ENCODE assay signal across 9 cellular contexts in the genomic region with DNA sequence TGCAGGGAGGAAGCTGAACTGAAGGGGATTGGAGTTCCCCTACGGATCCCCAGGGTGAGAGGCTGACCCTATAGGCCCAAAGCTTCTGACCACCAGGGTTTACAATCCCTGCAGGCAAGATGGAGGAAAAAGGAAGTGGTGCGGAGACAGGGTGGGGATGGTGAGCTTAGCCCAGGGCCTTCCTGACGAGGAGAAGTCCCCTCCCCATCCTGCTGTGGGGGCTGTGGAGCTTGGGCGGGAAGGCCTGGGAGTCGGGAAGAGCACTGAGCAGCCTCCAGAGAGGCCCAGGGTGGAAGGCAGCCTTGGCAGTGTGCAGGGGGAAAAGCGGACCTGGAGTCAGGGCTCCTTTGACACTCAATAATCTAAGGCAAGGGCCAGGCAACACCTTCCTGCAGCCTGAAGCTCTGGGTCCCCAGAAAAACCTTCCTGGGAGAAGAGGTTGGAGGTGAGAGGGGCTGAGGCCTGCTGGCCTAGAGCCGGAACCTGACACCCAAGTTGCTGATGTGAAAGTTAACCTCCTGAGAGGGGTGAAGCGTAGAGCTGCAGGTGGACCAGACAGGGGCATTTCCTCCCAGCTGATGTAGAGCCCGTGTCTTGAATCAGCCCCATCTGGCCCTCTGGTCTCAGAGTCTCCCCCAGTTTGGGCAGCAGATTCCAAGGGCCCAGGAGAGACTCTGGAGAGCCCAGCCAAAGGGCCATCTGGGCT. TPM values are rescaled to one million over a fixed set of nuclear protein-coding genes. Genes with fewer than 3 reads are reported as not detected.
DNase-seq lines count a peak whose midpoint lies in the region; ATAC-seq, FAIRE-seq and TF ChIP-seq lines count a peak whose summit lies in the region.
"Had no signal": no experiment of that assay in that cellular context is flagged by ENCODE, and none has a peak within 500 bp of the region (broad histone marks: within the 10 kb centered on the region; RNA-seq: fewer than 3 reads in every experiment).

No MANE protein-coding gene starts in this region.

- peaks cover 11% of the 10 kb centered on the region for H3K36me3 Mint-ChIP-seq in GM23338 (ENCODE audit: low read depth)

- TF ChIP-seq CTCF in GM23338 (conservative IDR thresholded peaks at IDR 0.05; ENCODE audit: low read depth in 2 of 2) (no peak), K562 (IDR thresholded peaks at IDR 0.05 in 2 of 3, conservative IDR thresholded peaks at IDR 0.05 in 1 of 3; ENCODE audit: insufficient read depth in 2 of 3, low read depth in 1 of 3, low read length in 3 of 3) (no peak), right lobe of liver (IDR thresholded peaks at IDR 0.05) (no peak), tibial artery (IDR thresholded peaks at IDR 0.05) (no peak)

- peak; percentile 57 for DNase-seq in GM23338 (ENCODE audit: low spot score)
- no peak for DNase-seq in MG63
- peak in 3 of 4 experiments; percentile 53 to 63 (median 58) for DNase-seq in K562 (ENCODE audit: extremely low read depth in 1 of 4, low spot score in 3 of 4)
- peak in 1 of 3 donors; percentile 55 for DNase-seq in right lobe of liver
- no peak for DNase-seq in tibial artery
- DNase-seq in LoVo (ENCODE audit: low spot score) = no peak
- DNase-seq in NCI-H146 (lab: John Stamatoyannopoulos, UW) = no peak

- H3K4me1 ChIP-seq in GM23338 (ENCODE audit: insufficient read depth) (peaks cover 87% of the 10 kb centered on the region), K562 (replicated peaks in 1 of 2; ENCODE audit: control insufficient read depth in 2 of 2, insufficient read depth in 2 of 2, low read length in 2 of 2) (peaks cover 65 to 74% of the 10 kb centered on the region in 2 experiments), right lobe of liver (peaks cover 0 to 21% (median 0%) of the 10 kb centered on the region in 4 donors), tibial artery (peaks cover 0 to 100% (median 96%) of the 10 kb centered on the region in 4 donors)

- intact Hi-C loops in K562 (cut with micrococcal nuclease) = no loop called here
- intact Hi-C loops in right lobe of liver (cut with DNase I) = no loop called here
- intact Hi-C loops in tibial artery (cut with DNase I; ENCODE audit: low total_unique reads) = no loop called here

- no peaks in the 10 kb centered on the region for H3K27me3 ChIP-seq in GM23338 (ENCODE audit: insufficient read depth)
- no peaks in the 10 kb centered on the region for H3K27me3 ChIP-seq in MG63
- no peaks in the 10 kb centered on the region for H3K27me3 ChIP-seq in K562 (ENCODE audit: control insufficient read depth in 2 of 2, insufficient read depth in 2 of 2, low read length in 2 of 2)
- H3K27me3 ChIP-seq in right lobe of liver = no peaks in the 10 kb centered on the region
- no peaks in the 10 kb centered on the region for H3K27me3 ChIP-seq in tibial artery

- TF ChIP-seq EP300 in K562 (IDR thresholded peaks at IDR 0.05; ENCODE audit: low read length) = no peak

- H3K9me2 ChIP-seq in GM23338 (ENCODE audit: insufficient read depth) = no peaks in the 10 kb centered on the region

- peak overlapping the region; percentile 70 for H3K4me3 Mint-ChIP-seq in GM23338

- in situ Hi-C loops in K562 (cut with MboI) = no loop called here

- H3K79me2 ChIP-seq in GM23338 (replicated peaks; ENCODE audit: insufficient read depth) (peaks cover 88% of the 10 kb centered on the region), K562 (ENCODE audit: control insufficient read depth, insufficient read depth, low read length) (peaks cover 100% of the 10 kb centered on the region)

- CTCF ChIA-PET in K562 (lab: Yijun Ruan, JAX; ENCODE audit: low intra/inter-chr PET ratio) = no interaction called here

- no peaks in the 10 kb centered on the region; the same call in 1 of the 2 replicates for H3K36me3 ChIP-seq in GM23338 (ENCODE audit: insufficient read depth)
- H3K36me3 ChIP-seq in MG63 = peaks cover 48% of the 10 kb centered on the region
- H3K36me3 ChIP-seq in K562 (ENCODE audit: control insufficient read depth, insufficient read depth, low read length) = peaks cover 63% of the 10 kb centered on the region
- H3K36me3 ChIP-seq in right lobe of liver = no peaks in the 10 kb centered on the region
- H3K36me3 ChIP-seq in tibial artery = no peaks in the 10 kb centered on the region

- BruUV-seq in K562 (replicated peaks; lab: Mats Ljungman, UMichigan) = no TSS peak

- H3K9me3 Mint-ChIP-seq in GM23338 = no peaks in the 10 kb centered on the region

- H3F3A ChIP-seq in GM23338 (replicated peaks; ENCODE audit: low read depth) = peaks cover 25% of the 10 kb centered on the region

- peaks cover 35% of the 10 kb centered on the region for H4K20me1 ChIP-seq in GM23338 (replicated peaks; ENCODE audit: insufficient read depth)
- peaks cover 3% of the 10 kb centered on the region; the same call in 1 of the 2 replicates for H4K20me1 ChIP-seq in K562 (replicated peaks; ENCODE audit: control insufficient read depth, insufficient read depth, low read length)

- peak overlapping the region; percentile 94 for H3K27ac Mint-ChIP-seq in GM23338

- peak overlapping the region; percentile 62 for H3K4me3 ChIP-seq in GM23338
- peak overlapping the region; percentile 18; the same call in 1 of the 2 replicates for H3K4me3 ChIP-seq in MG63
- peak overlapping the region; percentile 45 for H3K4me3 ChIP-seq in K562
- peak overlapping the region in 1 of 3 donors; percentile 36 for H3K4me3 ChIP-seq in right lobe of liver
- H3K4me3 ChIP-seq in tibial artery = peak overlapping the region; percentile 42 to 56

- H3K27ac ChIP-seq in GM23338 (ENCODE audit: low read depth) (peak overlapping the region; percentile 98), K562 (ENCODE audit: extremely low read depth, low read depth, low read length) (peak overlapping the region; percentile 91), right lobe of liver (peak overlapping the region; percentile 54 to 89 (median 58)), tibial artery (peak overlapping the region; percentile 91 to 99)

- H2AFZ ChIP-seq in GM23338 (no peak overlapping the region), K562 (ENCODE audit: low read depth, low read length) (peak overlapping the region; percentile 75)

- POLR2A ChIA-PET in K562 (lab: Yijun Ruan, JAX) = interaction anchor here (0.6 to 3.5 kb wide), 15 partner anchors 9 to 642 kb away, joined by 3 to 14 read pairs (median 3); no protein-coding TSS in a partner anchor

- H3K9me1 ChIP-seq in K562 (ENCODE audit: control insufficient read depth, insufficient read depth, low read length) = peaks cover 5% of the 10 kb centered on the region

- peaks cover 88% of the 10 kb centered on the region for H3K4me1 Mint-ChIP-seq in GM23338

- H3K9me3 ChIP-seq in MG63 (no peaks in the 10 kb centered on the region), K562 (replicated peaks; ENCODE audit: control insufficient read depth, insufficient read depth, low read depth, low read length) (no peaks in the 10 kb centered on the region), right lobe of liver (no peaks in the 10 kb centered on the region), tibial artery (no peaks in the 10 kb centered on the region)

- H3K4me2 ChIP-seq in GM23338 (peak overlapping the region; percentile 94), K562 (ENCODE audit: insufficient read depth, low read length) (peak overlapping the region; percentile 91)

- ATAC-seq in GM18499 (IDR thresholded peaks at IDR 0.05; ENCODE audit: insufficient read depth, unreplicated experiment) (peak; percentile 7), GM23338 (peak; percentile 29; the same call in 2 of the 3 replicates), K562 (peak; percentile 29), right lobe of liver (peak; percentile 20 to 38 (median 28))

- H3K27me3 Mint-ChIP-seq in GM23338 (ENCODE audit: insufficient read depth, low read depth, poor library complexity) = peaks cover 9% of the 10 kb centered on the region

- no peak for FAIRE-seq in K562 (lab: Jason Lieb, UNC)
- FAIRE-seq: colon had no signal

- no peak for TF ChIP-seq RAD21 in K562 (CRISPR knock-in tag; conservative IDR thresholded peaks at IDR 0.05 in 1 of 2, IDR thresholded peaks at IDR 0.05 in 1 of 2)

- no peak for TF ChIP-seq POLR2A in K562 (conservative IDR thresholded peaks at IDR 0.05)
- TF ChIP-seq POLR2A in right lobe of liver (IDR thresholded peaks at IDR 0.05) = no peak

- peak overlapping the region; percentile 67 to 93 for H3K9ac ChIP-seq in K562 (ENCODE audit: insufficient read depth in 1 of 2, low read depth in 2 of 2, low read length in 2 of 2)

- 18% methylated on average over 9 of the region's 9 CpGs for WGBS in K562 (ENCODE audit: insufficient coverage, low coverage, missing lambda C conversion rate)
- 36% methylated on average over 4 of the region's 9 CpGs for WGBS in right lobe of liver (ENCODE audit: insufficient coverage, low coverage, low lambda C conversion rate, missing lambda C conversion rate)

RNA-seq across cellular contexts. Expression of gene HDAC7, which starts 6.1 kb away (rescaled TPM):
- total RNA-seq in GM23338 (2014; rRNA removed; shearing (Covaris generic)) = 55.1 and 60.1 TPM in 2 replicates
- polyA plus RNA-seq in GM23338 (2016; fragmentation: Nextera tagmentation; extraction: Ambion mirVana) (37.3 and 41.3 TPM in 2 replicates), K562 (2011; rRNA removed) (31.1 and 33.7 TPM in 2 replicates), K562 (2014; fragmentation: Illumina TruSeq; extraction: Trizol) (71.9 and 82.7 TPM in 2 replicates), K562 (2014; fragmentation: Nextera tagmentation; extraction: Ambion mirVana) (1 to 10 TPM; 2.5 to 3.8 TPM), K562 (2014; rRNA removed) (78.0 and 82.7 TPM in 2 replicates)
- 30.5 and 31.5 TPM in 2 replicates for total RNA-seq in MG63 (2014; rRNA removed; shearing (Covaris generic); ENCODE audit: low replicate concordance)
- 123 and 300 TPM in 2 replicates for total RNA-seq in K562 (2011; cell fraction: chromatin; rRNA removed; ENCODE audit: low replicate concordance)
- total RNA-seq in K562 (2011; cell fraction: nucleolus; rRNA removed) = 143 and 147 TPM in 2 replicates
- 123 and 161 TPM in 2 replicates for total RNA-seq in K562 (2011; cell fraction: nucleoplasm; rRNA removed)
- total RNA-seq in K562 (2014; rRNA removed) (38.4 and 57.4 TPM in 2 replicates), K562 (2014; rRNA removed; fragmentation: Illumina TruSeq; extraction: Trizol) (22.2 and 30.2 TPM in 2 replicates), K562 (2015; rRNA removed; fragmentation: Illumina TruSeq; extraction: Trizol) (26.7 and 28.2 TPM in 2 replicates), K562 (2021) (119 and 129 TPM in 2 replicates), right lobe of liver (10 to 100 TPM in 2 of 6 experiments, 1 to 10 TPM in 4; 6.6 to 18.8 (median 8.4) TPM)
- 20.6 and 43.9 TPM in 2 replicates for polyA plus RNA-seq in K562 (2011; cell fraction: cytosol; rRNA removed)
- 215 and 430 TPM in 2 replicates for polyA plus RNA-seq in K562 (2011; cell fraction: nucleus; rRNA removed)
- polyA plus RNA-seq in K562 (2012) = 67.8 and 112 TPM in 2 replicates
- polyA minus RNA-seq in K562 (2011; rRNA and poly(A)+ RNA removed) = 8.5 and 12.0 TPM in 2 replicates
- 28.2 and 32.6 TPM in 2 replicates for polyA minus RNA-seq in K562 (2011; cell fraction: cytosol; rRNA and poly(A)+ RNA removed)
- polyA minus RNA-seq in K562 (2011; cell fraction: nucleus; rRNA and poly(A)+ RNA removed) = 41.2 and 50.1 TPM in 2 replicates

RNA-seq across cellular contexts. Expression of gene SLC48A1, which starts 40.6 kb away (rescaled TPM):
- 9.0 and 16.8 TPM in 2 replicates for total RNA-seq in GM23338 (2014; rRNA removed; shearing (Covaris generic))
- polyA plus RNA-seq in GM23338 (2016; fragmentation: Nextera tagmentation; extraction: Ambion mirVana) (5.8 TPM in 2 replicates), K562 (2011; rRNA removed) (10.7 and 15.7 TPM in 2 replicates), K562 (2014; fragmentation: Illumina TruSeq; extraction: Trizol) (28.6 and 30.4 TPM in 2 replicates), K562 (2014; fragmentation: Nextera tagmentation; extraction: Ambion mirVana) (10 to 100 TPM; 23.5 to 26.9 TPM), K562 (2014; rRNA removed) (18.7 and 23.6 TPM in 2 replicates)
- total RNA-seq in MG63 (2014; rRNA removed; shearing (Covaris generic); ENCODE audit: low replicate concordance) = 14.2 and 17.6 TPM in 2 replicates
- 18.5 and 36.8 TPM in 2 replicates for total RNA-seq in K562 (2011; cell fraction: chromatin; rRNA removed; ENCODE audit: low replicate concordance)
- total RNA-seq in K562 (2011; cell fraction: nucleolus; rRNA removed) = 31.2 and 31.5 TPM in 2 replicates
- 45.5 and 69.2 TPM in 2 replicates for total RNA-seq in K562 (2011; cell fraction: nucleoplasm; rRNA removed)
- total RNA-seq in K562 (2014; rRNA removed) (16.3 and 25.4 TPM in 2 replicates), K562 (2014; rRNA removed; fragmentation: Illumina TruSeq; extraction: Trizol) (13.1 and 18.3 TPM in 2 replicates), K562 (2015; rRNA removed; fragmentation: Illumina TruSeq; extraction: Trizol) (16.1 and 16.2 TPM in 2 replicates), K562 (2021) (37.5 and 41.9 TPM in 2 replicates), right lobe of liver (10 to 100 TPM; 12.4 to 20.4 (median 18.0) TPM)
- 16.7 and 26.0 TPM in 2 replicates for polyA plus RNA-seq in K562 (2011; cell fraction: cytosol; rRNA removed)
- polyA plus RNA-seq in K562 (2011; cell fraction: nucleus; rRNA removed) = 25.7 and 35.1 TPM in 2 replicates
- polyA plus RNA-seq in K562 (2012) = 22.2 and 44.4 TPM in 2 replicates
- polyA minus RNA-seq in K562 (2011; rRNA and poly(A)+ RNA removed) = 7.6 and 8.9 TPM in 2 replicates
- polyA minus RNA-seq in K562 (2011; cell fraction: cytosol; rRNA and poly(A)+ RNA removed) = 14.8 and 17.6 TPM in 2 replicates
- 6.9 and 11.6 TPM in 2 replicates for polyA minus RNA-seq in K562 (2011; cell fraction: nucleus; rRNA and poly(A)+ RNA removed)

RNA-seq across cellular contexts. Expression of gene RAPGEF3, which starts 55.0 kb away (rescaled TPM):
- 10.4 and 11.8 TPM in 2 replicates for total RNA-seq in GM23338 (2014; rRNA removed; shearing (Covaris generic))
- 2.3 and 3.0 TPM in 2 replicates for polyA plus RNA-seq in GM23338 (2016; fragmentation: Nextera tagmentation; extraction: Ambion mirVana)
- 2.9 and 6.1 TPM in 2 replicates for total RNA-seq in MG63 (2014; rRNA removed; shearing (Covaris generic); ENCODE audit: low replicate concordance)
- total RNA-seq in K562 (2011; cell fraction: chromatin; rRNA removed; ENCODE audit: low replicate concordance) = 1.5 and 4.3 TPM in 2 replicates
- total RNA-seq in K562 (2011; cell fraction: nucleolus; rRNA removed) = 2.2 and 2.3 TPM in 2 replicates
- total RNA-seq in K562 (2011; cell fraction: nucleoplasm; rRNA removed) = 1.7 and 2.3 TPM in 2 replicates
- total RNA-seq in K562 (2014; rRNA removed) = 0.45 and 0.78 TPM in 2 replicates
- 0.15 and 0.16 TPM in 2 replicates for total RNA-seq in K562 (2014; rRNA removed; fragmentation: Illumina TruSeq; extraction: Trizol)
- 0.15 and 0.33 TPM in 2 replicates for total RNA-seq in K562 (2015; rRNA removed; fragmentation: Illumina TruSeq; extraction: Trizol)
- 0.78 and 1.3 TPM in 2 replicates for total RNA-seq in K562 (2021)
- 0.38 and 0.61 TPM in 2 replicates for polyA plus RNA-seq in K562 (2011; rRNA removed)
- 0.49 and 0.50 TPM in 2 replicates for polyA plus RNA-seq in K562 (2011; cell fraction: cytosol; rRNA removed)
- 2.9 and 5.0 TPM in 2 replicates for polyA plus RNA-seq in K562 (2011; cell fraction: nucleus; rRNA removed)
- polyA plus RNA-seq in K562 (2012) = 0.76 and 2.1 TPM in 2 replicates
- polyA plus RNA-seq in K562 (2014; fragmentation: Illumina TruSeq; extraction: Trizol) = 0.37 and 0.43 TPM in 2 replicates
- polyA plus RNA-seq in K562 (2014; fragmentation: Nextera tagmentation; extraction: Ambion mirVana) = under 1 TPM in 1 of 2 experiments, not detected in 1; 0.03 TPM
- polyA plus RNA-seq in K562 (2014; rRNA removed) = 0.44 and 1.1 TPM in 2 replicates
- 0.60 and 0.78 TPM in 2 replicates for polyA minus RNA-seq in K562 (2011; rRNA and poly(A)+ RNA removed)
- not detected in 2 replicates for polyA minus RNA-seq in K562 (2011; cell fraction: cytosol; rRNA and poly(A)+ RNA removed)
- polyA minus RNA-seq in K562 (2011; cell fraction: nucleus; rRNA and poly(A)+ RNA removed) = 1.3 and 3.3 TPM in 2 replicates
- total RNA-seq in right lobe of liver = 1 to 10 TPM in 5 of 6 experiments, under 1 TPM in 1; 0.81 to 4.6 (median 2.6) TPM

Comparison
In these comparisons a context has a peak if more than half of its experiments do, and no peak if none do; other contexts are left out.
1. DNase-seq: peak in GM23338 (single experiment) and K562 (3 of 4); none in MG63 (single experiment), tibial artery (0 of 2), LoVo (single experiment) and NCI-H146 (single experiment).
2. Peak in every context shown above with its lines, with median percentiles within 50 percentile points of each other: ATAC-seq and H3K27ac ChIP-seq.